ENCODE assay signal across 22 cellular contexts in the genomic region with DNA sequence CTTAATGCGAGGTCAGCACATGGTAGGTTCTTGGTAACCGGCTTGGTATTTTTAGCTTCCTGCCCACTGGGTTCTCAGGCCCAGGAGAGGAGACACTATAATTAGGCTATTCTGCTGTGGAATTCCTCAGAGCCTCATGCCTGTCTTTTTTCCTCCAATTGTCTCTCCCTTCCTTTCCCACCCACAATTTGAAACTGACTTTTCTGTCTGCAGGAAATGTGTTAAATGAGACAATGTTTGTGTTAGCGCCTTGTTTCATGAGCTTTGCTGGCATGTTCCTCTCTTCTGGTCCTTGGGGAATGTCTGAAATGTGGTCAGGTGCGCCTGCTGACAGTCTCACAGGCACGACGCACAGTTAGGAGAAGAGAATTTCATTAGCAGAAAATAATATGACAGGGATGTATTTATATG.
DNase-seq lines count a peak whose midpoint lies in the region; ATAC-seq, FAIRE-seq and TF ChIP-seq lines count a peak whose summit lies in the region.
"Had no signal": no experiment of that assay in that cellular context is flagged by ENCODE, and none has a peak within 500 bp of the region (broad histone marks: within the 10 kb centered on the region; RNA-seq: fewer than 3 reads in every experiment).

No MANE protein-coding gene starts in this region.

- POLR2A ChIA-PET in MCF 10A (lab: Yijun Ruan, JAX): no interaction called here
- POLR2A ChIA-PET in endothelial cell of umbilical vein (lab: Charles Lee): no interaction called here

- H3K9ac ChIP-seq in endothelial cell of umbilical vein (replicated peaks; ENCODE audit: extremely low read depth, insufficient read depth, low read length): peak overlapping the region; percentile 69
- H3K9ac ChIP-seq: KMS-11 had no signal

- CTCF ChIA-PET in MCF 10A (lab: Yijun Ruan, JAX) (no interaction called here), endothelial cell of umbilical vein (lab: Charles Lee) (interaction anchor here (0.8 to 0.9 kb wide), 2 partner anchors 9 to 11 kb away, joined by 3 read pairs; no protein-coding TSS in a partner anchor)

- TF ChIP-seq CTCF in breast epithelium (IDR thresholded peaks at IDR 0.05) (no peak), MCF 10A (IDR thresholded peaks at IDR 0.05; ENCODE audit: unreplicated experiment) (no peak), endothelial cell of umbilical vein (IDR thresholded peaks at IDR 0.05; ENCODE audit: extremely low read depth in 1 of 2, insufficient read depth in 1 of 2, low read depth in 1 of 2, low read length in 2 of 2) (no peak), lower lobe of right lung (IDR thresholded peaks at IDR 0.05) (no peak), upper lobe of left lung (IDR thresholded peaks at IDR 0.05) (no peak), osteocyte (IDR thresholded peaks at IDR 0.05) (no peak)

- no peak overlapping the region for H3K27ac Mint-ChIP-seq in MCF 10A (ENCODE audit: low read depth, unreplicated experiment)
- no peak overlapping the region for H3K27ac Mint-ChIP-seq in osteocyte (ENCODE audit: unreplicated experiment)

- FAIRE-seq in endothelial cell of umbilical vein (lab: Jason Lieb, UNC): peak; percentile 95

- peak overlapping the region; percentile 43 for H3K4me2 ChIP-seq in endothelial cell of umbilical vein (ENCODE audit: insufficient read depth, low read length)
- H3K4me2 ChIP-seq: KMS-11 had no signal

- H3K4me3 ChIP-seq in breast epithelium (no peak overlapping the region), endothelial cell of umbilical vein (replicated peaks in 1 of 3; ENCODE audit: insufficient read depth in 1 of 3, low read depth in 1 of 3, low read length in 3 of 3) (no peak overlapping the region), lower lobe of right lung (no peak overlapping the region), upper lobe of left lung (no peak overlapping the region)
- H3K4me3 ChIP-seq: Peyer's patch, spleen, thoracic aorta had no signal

- no peak for TF ChIP-seq EP300 in upper lobe of left lung (IDR thresholded peaks at IDR 0.05)

- H2AFZ ChIP-seq in endothelial cell of umbilical vein (ENCODE audit: low read depth, low read length): no peak overlapping the region

- no peaks in the 10 kb centered on the region for H3K27me3 Mint-ChIP-seq in MCF 10A (ENCODE audit: insufficient read depth, unreplicated experiment)
- H3K27me3 Mint-ChIP-seq in osteocyte (ENCODE audit: unreplicated experiment): no peaks in the 10 kb centered on the region
- H3K27me3 Mint-ChIP-seq: naive B cell had no signal

- H3K27me3 ChIP-seq in breast epithelium: no peaks in the 10 kb centered on the region
- no peaks in the 10 kb centered on the region for H3K27me3 ChIP-seq in endothelial cell of umbilical vein (ENCODE audit: control insufficient read depth in 2 of 2, insufficient read depth in 2 of 2, low read length in 2 of 2)
- H3K27me3 ChIP-seq in lower lobe of right lung (ENCODE audit: low read depth): no peaks in the 10 kb centered on the region
- no peaks in the 10 kb centered on the region for H3K27me3 ChIP-seq in upper lobe of left lung
- H3K27me3 ChIP-seq: Peyer's patch, spleen had no signal

- H3K36me3 Mint-ChIP-seq in MCF 10A (ENCODE audit: insufficient read depth, unreplicated experiment) (no peaks in the 10 kb centered on the region), osteocyte (ENCODE audit: unreplicated experiment) (no peaks in the 10 kb centered on the region)

- H3K4me1 ChIP-seq in breast epithelium: peaks cover 14 to 20% of the 10 kb centered on the region in 2 donors
- H3K4me1 ChIP-seq in endothelial cell of umbilical vein (ENCODE audit: control insufficient read depth, extremely low read depth, insufficient read depth, low read length): peaks cover 56% of the 10 kb centered on the region
- peaks cover 46% of the 10 kb centered on the region for H3K4me1 ChIP-seq in lower lobe of right lung
- H3K4me1 ChIP-seq in upper lobe of left lung: peaks cover 23 to 32% (median 28%) of the 10 kb centered on the region in 4 donors

- H3K4me3 Mint-ChIP-seq in MCF 10A (ENCODE audit: unreplicated experiment): no peak overlapping the region
- no peak overlapping the region for H3K4me3 Mint-ChIP-seq in osteocyte (ENCODE audit: unreplicated experiment)
- H3K4me3 Mint-ChIP-seq: CD14-positive monocyte had no signal

- no peaks in the 10 kb centered on the region for H3K79me2 ChIP-seq in endothelial cell of umbilical vein (ENCODE audit: control insufficient read depth, insufficient read depth, low read length)

- dilution Hi-C loops in endothelial cell of umbilical vein (cut with MboI; ENCODE audit: extremely low pct_ligation_motif_present, low sequenced_read_pairs): no loop called here

- no peak for DNase-seq in breast epithelium (ENCODE audit: low spot score in 2 of 2)
- no peak for DNase-seq in MCF 10A (ENCODE audit: unreplicated experiment)
- DNase-seq in endothelial cell of umbilical vein (ENCODE audit: low read depth, low spot score): peak; percentile 99
- no peak for DNase-seq in lower lobe of right lung
- DNase-seq in upper lobe of left lung: no peak
- no peak for DNase-seq in occipital lobe (lab: John Stamatoyannopoulos, UW)
- DNase-seq in NCI-H345 (lab: John Stamatoyannopoulos, UW): no peak
- no peak for DNase-seq in osteocyte (ENCODE audit: extremely low spot score, unreplicated experiment)
- DNase-seq: activated naive CD4-positive, alpha-beta T cell treated with Interleukin-2 at 50 U/mL for 16 hours; activated T-cell treated with anti-CD3 and anti-CD28 coated beads for 4 hours; DMS 273 treated with DMSO at 0.1 percent for 48 hours; GOT3; hypothalamus; naive B cell; NCI-H1105 treated with DMSO at 0.1 percent for 48 hours; NCI-H82; Peyer's patch; spleen had no signal

- TF ChIP-seq POLR2A in breast epithelium (IDR thresholded peaks at IDR 0.05) (no peak), endothelial cell of umbilical vein (IDR thresholded peaks at IDR 0.05; ENCODE audit: low read depth, low read length) (no peak), upper lobe of left lung (IDR thresholded peaks at IDR 0.05) (no peak)

- H3K27ac ChIP-seq in breast epithelium (peak overlapping the region; percentile 42 to 48), endothelial cell of umbilical vein (ENCODE audit: insufficient read depth, low read depth, low read length) (peak overlapping the region; percentile 96), lower lobe of right lung (peak overlapping the region; percentile 24), upper lobe of left lung (peak overlapping the region in 3 of 4 donors; percentile 4 to 35 (median 7))
- H3K27ac ChIP-seq: KMS-11, thoracic aorta had no signal

- no peaks in the 10 kb centered on the region for H4K20me1 ChIP-seq in endothelial cell of umbilical vein (replicated peaks; ENCODE audit: control insufficient read depth, extremely low read depth, insufficient read depth, low read length)

- H3K36me3 ChIP-seq in breast epithelium (no peaks in the 10 kb centered on the region), endothelial cell of umbilical vein (ENCODE audit: control insufficient read depth in 2 of 2, extremely low read depth in 1 of 2, insufficient read depth in 2 of 2, low read length in 2 of 2) (no peaks in the 10 kb centered on the region), lower lobe of right lung (no peaks in the 10 kb centered on the region), upper lobe of left lung (no peaks in the 10 kb centered on the region)
- H3K36me3 ChIP-seq: Peyer's patch, spleen, thoracic aorta had no signal

- no peak for ATAC-seq in lower lobe of right lung
- no peak for ATAC-seq in upper lobe of left lung (ENCODE audit: low FRiP score in 2 of 2)
- ATAC-seq: esophagus mucosa had no signal

- H3K9me3 ChIP-seq in breast epithelium: no peaks in the 10 kb centered on the region
- H3K9me3 ChIP-seq in endothelial cell of umbilical vein (replicated peaks; ENCODE audit: control insufficient read depth, insufficient read depth, low read length): no peaks in the 10 kb centered on the region
- H3K9me3 ChIP-seq in lower lobe of right lung: no peaks in the 10 kb centered on the region
- H3K9me3 ChIP-seq in upper lobe of left lung: no peaks in the 10 kb centered on the region
- H3K9me3 ChIP-seq: Peyer's patch, spleen, thoracic aorta had no signal

- H3K9me1 ChIP-seq in endothelial cell of umbilical vein (replicated peaks; ENCODE audit: control insufficient read depth, extremely low read depth, insufficient read depth, low read length): no peaks in the 10 kb centered on the region

- no peaks in the 10 kb centered on the region for H3K9me3 Mint-ChIP-seq in MCF 10A (ENCODE audit: unreplicated experiment)
- peaks cover under 1% of the 10 kb centered on the region for H3K9me3 Mint-ChIP-seq in osteocyte (ENCODE audit: unreplicated experiment)

- intact Hi-C loops in breast epithelium (cut with DNase I; ENCODE audit: low total_unique reads) (no loop called here), MCF 10A (cut with micrococcal nuclease) (loop anchor here (10.0 kb wide), 1 partner anchor 171 kb away; no protein-coding TSS in a partner anchor), endothelial cell of umbilical vein (cut with micrococcal nuclease) (loop anchor here (1.0 to 10.0 kb wide), 8 partner anchors 55 to 1221 kb away; a partner anchor contains a TSS), lower lobe of right lung (cut with DNase I) (no loop called here)

- peaks cover 20% of the 10 kb centered on the region for H3K4me1 Mint-ChIP-seq in MCF 10A (ENCODE audit: insufficient read depth, unreplicated experiment)
- H3K4me1 Mint-ChIP-seq in osteocyte (ENCODE audit: unreplicated experiment): peaks cover 9% of the 10 kb centered on the region

- 57% methylated on average over 6 of the region's 6 CpGs for WGBS in upper lobe of left lung, 2 donors

- BruUV-seq in MCF 10A (replicated peaks; lab: Mats Ljungman, UMichigan) (no TSS peak), endothelial cell of umbilical vein (replicated peaks; lab: Mats Ljungman, UMichigan) (no TSS peak)

TF ChIP-seq in endothelial cell of umbilical vein, 7 proteins besides CTCF, POLR2A, EP300 and RAD21:
- TF ChIP-seq FOS (IDR thresholded peaks at IDR 0.05; ENCODE audit: borderline replicate concordance, insufficient read depth, low read length) (peak; percentile 64), EZH2 (IDR thresholded peaks at IDR 0.05; ENCODE audit: borderline replicate concordance, low read depth, low read length, severe bottlenecking) (no peak), GATA2 (IDR thresholded peaks at IDR 0.05; ENCODE audit: insufficient read depth, insufficient read length, low read depth, low read length) (peak; percentile 71), JUN (IDR thresholded peaks at IDR 0.05; ENCODE audit: borderline replicate concordance, insufficient read depth, insufficient read length, low read depth) (peak; percentile 90), MYC (IDR thresholded peaks at IDR 0.05; ENCODE audit: low read depth, low read length) (no peak), POLR2AphosphoS5 (IDR thresholded peaks at IDR 0.05; ENCODE audit: insufficient read depth, low read depth, low read length) (peak; percentile 40)
- TF ChIP-seq, protein P1, sequence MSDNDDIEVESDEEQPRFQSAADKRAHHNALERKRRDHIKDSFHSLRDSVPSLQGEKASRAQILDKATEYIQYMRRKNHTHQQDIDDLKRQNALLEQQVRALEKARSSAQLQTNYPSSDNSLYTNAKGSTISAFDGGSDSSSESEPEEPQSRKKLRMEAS (IDR thresholded peaks at IDR 0.05; ENCODE audit: insufficient read depth, insufficient read length): peak; percentile 57
TF ChIP-seq in endothelial cell of umbilical vein: peak in this region for 5.

Comparison
In these comparisons a context has a peak if more than half of its experiments do, and no peak if none do; other contexts are left out.
1. intact Hi-C loops: an anchor here in MCF 10A (10.0 kb wide) and endothelial cell of umbilical vein (1.0 to 10.0 kb wide); none called in breast epithelium and lower lobe of right lung.
2. H3K27ac ChIP-seq: peak in every context shown above with its lines; median percentile 96 in endothelial cell of umbilical vein; 45 in breast epithelium; 24 in lower lobe of right lung; 7 in upper lobe of left lung.